Comparison of ENCODE assay signal across 8 cellular contexts in genomic region chr4:76305971-76306881, GRCh38. TPM values are rescaled to one million over a fixed set of nuclear protein-coding genes. Genes with fewer than 3 reads are reported as not detected.
DNase-seq lines count a peak whose midpoint lies in the region; ATAC-seq, FAIRE-seq and TF ChIP-seq lines count a peak whose summit lies in the region.

TSS of gene STBD1 (plus strand) at chr4:76306733. CDS start at chr4:76306770, 37 bp downstream.

- no peak within 1 kb of the TSS for H3K27ac ChIP-seq in iPS DF 6.9 (ENCODE audit: low read length)

- peaks cover 3% of the 10 kb centered on the region for H3K4me1 ChIP-seq in iPS DF 6.9 (ENCODE audit: control insufficient read depth, insufficient read depth, low read length)

- H3K36me3 ChIP-seq in iPS DF 6.9 (ENCODE audit: control insufficient read depth, insufficient read depth, low read length): 0 out of 2 replicates have a peak, but pooled peaks cover 5% of the 10 kb centered on the region

- TF ChIP-seq CTCF in brain (conservative IDR thresholded peaks at IDR 0.05): no peak

- H3K36me3 Mint-ChIP-seq in brain: peaks cover 12% of the 10 kb centered on the region

- FAIRE-seq in HTR-8/SVneo (lab: Jason Lieb, UNC): peak; percentile 46

- H3K27me3 Mint-ChIP-seq in brain: peaks cover 13% of the 10 kb centered on the region

- peaks cover 0 to 2% (median 0%) of the 10 kb centered on the region in 5 experiments for H3K9me3 Mint-ChIP-seq in brain

- ATAC-seq in SK-N-SH treated with all-trans-retinoic acid at 6 μM for 48 hours (peak; percentile 86), HG02623 (IDR thresholded peaks at IDR 0.05; ENCODE audit: unreplicated experiment) (no peak)

- peak within 1 kb of the TSS in 3 of 5 experiments; percentile 42 to 80 (median 62) for H3K27ac Mint-ChIP-seq in brain

- WGBS in iPS DF 6.9 (ENCODE audit: insufficient coverage, insufficient read length): no CpG with 5 or more reads among the region's 85 CpGs

- H3K4me3 ChIP-seq in iPS DF 6.9 (ENCODE audit: low read length): peak within 1 kb of the TSS; percentile 79

- DNase-seq in DMS53 (lab: John Stamatoyannopoulos, UW): peak; percentile 84
- DNase-seq in HTR-8/SVneo (ENCODE audit: insufficient read length, low spot score): peak; percentile 45
- DNase-seq in iPS DF 6.9 (ENCODE audit: low read depth, low spot score): peak; percentile 31
- DNase-seq in putamen (ENCODE audit: low spot score): peak; percentile 14
- no peak for DNase-seq in H4 (ENCODE audit: low spot score)

- peaks cover 38% of the 10 kb centered on the region for H3K4me1 Mint-ChIP-seq in brain

- no peaks in the 10 kb centered on the region for H3K9me3 ChIP-seq in iPS DF 6.9 (ENCODE audit: control insufficient read depth, insufficient read depth, low read length)

- H3K4me3 Mint-ChIP-seq in brain: peak within 1 kb of the TSS; percentile 80 to 91 (median 86)

- peaks cover 5% of the 10 kb centered on the region; the same call in 1 of the 2 replicates for H3K27me3 ChIP-seq in iPS DF 6.9 (ENCODE audit: control insufficient read depth, insufficient read depth, low read length)

TF ChIP-seq in SK-N-SH treated with all-trans-retinoic acid at 6 μM for 48 hours, 23 proteins besides CTCF, POLR2A, EP300 and RAD21:
- TF ChIP-seq ZC3H10 (CRISPR knock-in tag; IDR thresholded peaks at IDR 0.05) (no peak), ZNF70 (CRISPR knock-in tag; IDR thresholded peaks at IDR 0.05) (no peak), ZFP3 (CRISPR knock-in tag; IDR thresholded peaks at IDR 0.05) (no peak), PPARA (CRISPR knock-in tag; IDR thresholded peaks at IDR 0.05; ENCODE audit: borderline replicate concordance) (no peak), ESRRG (CRISPR knock-in tag; IDR thresholded peaks at IDR 0.05) (no peak), ISL1 (CRISPR knock-in tag; IDR thresholded peaks at IDR 0.05) (no peak), TCF4 (CRISPR knock-in tag; IDR thresholded peaks at IDR 0.05; ENCODE audit: borderline replicate concordance) (no peak), GLIS3 (CRISPR knock-in tag; IDR thresholded peaks at IDR 0.05) (no peak), BACH2 (CRISPR knock-in tag; IDR thresholded peaks at IDR 0.05; ENCODE audit: borderline replicate concordance) (no peak), ZFP30 (CRISPR knock-in tag; IDR thresholded peaks at IDR 0.05) (no peak)
- TF ChIP-seq, protein P1, sequence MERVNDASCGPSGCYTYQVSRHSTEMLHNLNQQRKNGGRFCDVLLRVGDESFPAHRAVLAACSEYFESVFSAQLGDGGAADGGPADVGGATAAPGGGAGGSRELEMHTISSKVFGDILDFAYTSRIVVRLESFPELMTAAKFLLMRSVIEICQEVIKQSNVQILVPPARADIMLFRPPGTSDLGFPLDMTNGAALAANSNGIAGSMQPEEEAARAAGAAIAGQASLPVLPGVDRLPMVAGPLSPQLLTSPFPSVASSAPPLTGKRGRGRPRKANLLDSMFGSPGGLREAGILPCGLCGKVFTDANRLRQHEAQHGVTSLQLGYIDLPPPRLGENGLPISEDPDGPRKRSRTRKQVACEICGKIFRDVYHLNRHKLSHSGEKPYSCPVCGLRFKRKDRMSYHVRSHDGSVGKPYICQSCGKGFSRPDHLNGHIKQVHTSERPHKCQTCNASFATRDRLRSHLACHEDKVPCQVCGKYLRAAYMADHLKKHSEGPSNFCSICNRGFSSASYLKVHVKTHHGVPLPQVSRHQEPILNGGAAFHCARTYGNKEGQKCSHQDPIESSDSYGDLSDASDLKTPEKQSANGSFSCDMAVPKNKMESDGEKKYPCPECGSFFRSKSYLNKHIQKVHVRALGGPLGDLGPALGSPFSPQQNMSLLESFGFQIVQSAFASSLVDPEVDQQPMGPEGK (CRISPR knock-in tag; IDR thresholded peaks at IDR 0.05; ENCODE audit: borderline replicate concordance): no peak
- TF ChIP-seq, protein P2, sequence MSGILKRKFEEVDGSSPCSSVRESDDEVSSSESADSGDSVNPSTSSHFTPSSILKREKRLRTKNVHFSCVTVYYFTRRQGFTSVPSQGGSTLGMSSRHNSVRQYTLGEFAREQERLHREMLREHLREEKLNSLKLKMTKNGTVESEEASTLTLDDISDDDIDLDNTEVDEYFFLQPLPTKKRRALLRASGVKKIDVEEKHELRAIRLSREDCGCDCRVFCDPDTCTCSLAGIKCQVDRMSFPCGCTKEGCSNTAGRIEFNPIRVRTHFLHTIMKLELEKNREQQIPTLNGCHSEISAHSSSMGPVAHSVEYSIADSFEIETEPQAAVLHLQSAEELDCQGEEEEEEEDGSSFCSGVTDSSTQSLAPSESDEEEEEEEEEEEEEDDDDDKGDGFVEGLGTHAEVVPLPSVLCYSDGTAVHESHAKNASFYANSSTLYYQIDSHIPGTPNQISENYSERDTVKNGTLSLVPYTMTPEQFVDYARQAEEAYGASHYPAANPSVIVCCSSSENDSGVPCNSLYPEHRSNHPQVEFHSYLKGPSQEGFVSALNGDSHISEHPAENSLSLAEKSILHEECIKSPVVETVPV (CRISPR knock-in tag; IDR thresholded peaks at IDR 0.05): no peak

RNA-seq across cellular contexts. Expression of gene STBD1, which starts in this region (rescaled TPM):
- 0.25 TPM for polyA plus RNA-seq in brain (ENCODE audit: insufficient read depth, low read depth, low replicate concordance)
- total RNA-seq in H4 (2014; rRNA removed; shearing (Covaris generic)): 2.0 and 3.6 TPM in 2 replicates
